20 cellular contexts compared by ENCODE assay signal in genomic region chr7:13312327-13312726, GRCh38.
DNase-seq lines count a peak whose midpoint lies in the region; ATAC-seq, FAIRE-seq and TF ChIP-seq lines count a peak whose summit lies in the region.
"Had no signal": no experiment of that assay in that cellular context is flagged by ENCODE, and none has a peak within 500 bp of the region (broad histone marks: within the 10 kb centered on the region; RNA-seq: fewer than 3 reads in every experiment).

No MANE protein-coding gene starts in this region.

- TF ChIP-seq CTCF in HepG2 (CRISPR knock-in tag; IDR thresholded peaks at IDR 0.05) (no peak), right lobe of liver (IDR thresholded peaks at IDR 0.05) (no peak), WERI-Rb-1 (IDR thresholded peaks at IDR 0.05; ENCODE audit: low read depth, low read length) (no peak), thyroid gland (IDR thresholded peaks at IDR 0.05) (no peak)

- ATAC-seq in HepG2: no peak
- ATAC-seq in right lobe of liver: no peak
- ATAC-seq: activated T-cell treated with anti-CD3 and anti-CD28 coated beads, Interleukin-2, amount 50 U/mL, for 4 hours; Panc1 had no signal

- DNase-seq in HepG2 (ENCODE audit: low spot score) (no peak), right lobe of liver (no peak), NAMALWA (ENCODE audit: low spot score) (peak; percentile 20), amniotic epithelial cell (ENCODE audit: low read depth) (peak; percentile 1), urothelium cell line (ENCODE audit: low spot score) (no peak), WERI-Rb-1 (no peak), foreskin melanocyte (no peak), thyroid gland (no peak)
- DNase-seq: activated CD4-positive, alpha-beta memory T cell treated with anti-CD3 and anti-CD28 coated beads for 36 hours; activated T-cell treated with anti-CD3 and anti-CD28 coated beads, Interleukin-2, amount 50 U/mL, for 4 hours; AML-193; Calu3; GM23248; NCI-H1436; NCI-H510A treated with DMSO at 0.1 percent for 48 hours had no signal

- no peak overlapping the region for H3K9ac ChIP-seq in HepG2 (ENCODE audit: insufficient read depth, low read depth, low read length)
- H3K9ac ChIP-seq: GM23248, KMS-11, parathyroid adenoma had no signal

- TF ChIP-seq POLR2A in HepG2 (IDR thresholded peaks at IDR 0.05; ENCODE audit: insufficient read depth in 1 of 2, low read depth in 2 of 2, low read length in 2 of 2) (no peak), right lobe of liver (IDR thresholded peaks at IDR 0.05) (no peak), thyroid gland (IDR thresholded peaks at IDR 0.05) (no peak)

- H3K27me3 ChIP-seq in HepG2 (ENCODE audit: control insufficient read depth in 1 of 2, insufficient read depth in 2 of 2, low read length in 2 of 2) (no peaks in the 10 kb centered on the region), right lobe of liver (no peaks in the 10 kb centered on the region), WERI-Rb-1 (ENCODE audit: insufficient read depth, low read depth, severe bottlenecking) (no peaks in the 10 kb centered on the region), thyroid gland (no peaks in the 10 kb centered on the region)

- H3K4me1 ChIP-seq in HepG2 (ENCODE audit: insufficient read depth, low read length): no peaks in the 10 kb centered on the region
- H3K4me1 ChIP-seq in right lobe of liver: no peaks in the 10 kb centered on the region
- no peaks in the 10 kb centered on the region for H3K4me1 ChIP-seq in thyroid gland
- H3K4me1 ChIP-seq: parathyroid adenoma had no signal

- no peak overlapping the region for H3K4me2 ChIP-seq in HepG2 (ENCODE audit: low read depth, low read length)
- H3K4me2 ChIP-seq: KMS-11 had no signal

- no peaks in the 10 kb centered on the region for H3K79me2 ChIP-seq in HepG2 (ENCODE audit: insufficient read depth, low read length)
- H3K79me2 ChIP-seq: parathyroid adenoma had no signal

- no peaks in the 10 kb centered on the region for H3K36me3 ChIP-seq in HepG2 (replicated peaks in 1 of 2; ENCODE audit: control insufficient read depth in 1 of 2, insufficient read depth in 2 of 2, low read length in 2 of 2)
- H3K36me3 ChIP-seq in right lobe of liver: no peaks in the 10 kb centered on the region
- H3K36me3 ChIP-seq in WERI-Rb-1: no peaks in the 10 kb centered on the region
- no peaks in the 10 kb centered on the region for H3K36me3 ChIP-seq in thyroid gland

- intact Hi-C loops in HepG2 (cut with micrococcal nuclease; ENCODE audit: unreplicated experiment) (no loop called here), right lobe of liver (cut with DNase I) (no loop called here), thyroid gland (cut with DNase I) (no loop called here)

- POLR2A ChIA-PET in HepG2 (lab: Yijun Ruan, JAX): no interaction called here

- no peak overlapping the region for H2AFZ ChIP-seq in HepG2 (ENCODE audit: low read length)
- H2AFZ ChIP-seq: GM23248, parathyroid adenoma had no signal

- H3K9me3 ChIP-seq in HepG2 (ENCODE audit: low read length) (peaks cover 62% of the 10 kb centered on the region), right lobe of liver (no peaks in the 10 kb centered on the region), WERI-Rb-1 (ENCODE audit: severe bottlenecking) (peaks cover 6% of the 10 kb centered on the region), thyroid gland (no peaks in the 10 kb centered on the region)

- CTCF ChIA-PET in HepG2 (lab: Yijun Ruan, JAX; ENCODE audit: low intra/inter-chr PET ratio, low total read pairs): no interaction called here

- TF ChIP-seq EP300 in HepG2 (IDR thresholded peaks at IDR 0.05; ENCODE audit: low read depth in 2 of 2, low read length in 2 of 2) (no peak), HepG2 (CRISPR knock-in tag; IDR thresholded peaks at IDR 0.05; ENCODE audit: borderline replicate concordance) (no peak)

- in situ Hi-C loops in HepG2 (cut with HindIII; ENCODE audit: extremely low pct_ligation_motif_present, low pct_unique_long_range_greater_than_20kb): no loop called here

- H4K20me1 ChIP-seq in HepG2 (ENCODE audit: insufficient read depth, low read length): no peaks in the 10 kb centered on the region

- BruUV-seq in HepG2 (replicated peaks; lab: Mats Ljungman, UMichigan): no TSS peak

- H3K27ac ChIP-seq in HepG2 (ENCODE audit: extremely low read length, insufficient read depth, low read length) (no peak overlapping the region), right lobe of liver (no peak overlapping the region), WERI-Rb-1 (no peak overlapping the region), thyroid gland (no peak overlapping the region)
- H3K27ac ChIP-seq: coronary artery, epithelial cell of prostate, GM23248, KMS-11, parathyroid adenoma had no signal

- no peak for TF ChIP-seq RAD21 in HepG2 (CRISPR knock-in tag; IDR thresholded peaks at IDR 0.05)

- WGBS in HepG2 (ENCODE audit: low lambda C conversion rate): 26% methylated on average over 5 of the region's 5 CpGs
- 57% methylated on average over 5 of the region's 5 CpGs for WGBS in right lobe of liver (ENCODE audit: insufficient coverage, low coverage, low lambda C conversion rate, missing lambda C conversion rate)
- WGBS in thyroid gland, 2 donors: 89 to 94% methylated on average over 5 of the region's 5 CpGs

- no peak overlapping the region for H3K4me3 ChIP-seq in HepG2 (replicated peaks in 1 of 3; ENCODE audit: insufficient read depth in 1 of 3, low read depth in 2 of 3, low read length in 3 of 3)
- H3K4me3 ChIP-seq in right lobe of liver: no peak overlapping the region
- no peak overlapping the region for H3K4me3 ChIP-seq in WERI-Rb-1 (ENCODE audit: low read depth, low read length)
- no peak overlapping the region for H3K4me3 ChIP-seq in thyroid gland (replicated peaks in 1 of 3)
- H3K4me3 ChIP-seq: coronary artery, GM23248 had no signal

- no peak for FAIRE-seq in HepG2 (lab: Jason Lieb, UNC)
- FAIRE-seq in urothelium cell line (lab: Jason Lieb, UNC): no peak

TF ChIP-seq in HepG2, 621 proteins besides CTCF, POLR2A, EP300 and RAD21:
- TF ChIP-seq ZNF724P (CRISPR knock-in tag; IDR thresholded peaks at IDR 0.05; ENCODE audit: borderline replicate concordance) (peak; percentile 92), ZFP36L2 (CRISPR knock-in tag; IDR thresholded peaks at IDR 0.05) (no peak), ZNF776 (CRISPR knock-in tag; IDR thresholded peaks at IDR 0.05) (no peak), EED (CRISPR knock-in tag; IDR thresholded peaks at IDR 0.05) (no peak), AKNA (CRISPR knock-in tag; IDR thresholded peaks at IDR 0.05; ENCODE audit: borderline replicate concordance) (no peak), RFXANK (CRISPR knock-in tag; IDR thresholded peaks at IDR 0.05) (no peak), ERF (CRISPR knock-in tag; IDR thresholded peaks at IDR 0.05) (no peak), KDM3A (CRISPR knock-in tag; IDR thresholded peaks at IDR 0.05; ENCODE audit: low read depth) (no peak), PHF21A (CRISPR knock-in tag; IDR thresholded peaks at IDR 0.05) (no peak), ATF2 (CRISPR knock-in tag; IDR thresholded peaks at IDR 0.05) (no peak), ZFP36 (IDR thresholded peaks at IDR 0.05; ENCODE audit: borderline replicate concordance, low read depth, low read length, partially characterized antibody) (peak; percentile 92), RARA (CRISPR knock-in tag; IDR thresholded peaks at IDR 0.05) (no peak), MEIS2 (CRISPR knock-in tag; IDR thresholded peaks at IDR 0.05) (no peak)

Comparison
In these comparisons a context has a peak if more than half of its experiments do, and no peak if none do; other contexts are left out.
1. DNase-seq: peak in NAMALWA (single experiment) and amniotic epithelial cell (single experiment); none in HepG2 (single experiment), right lobe of liver (0 of 3), urothelium cell line (single experiment), WERI-Rb-1 (single experiment), foreskin melanocyte (single experiment) and thyroid gland (0 of 2).